Comparison of ENCODE assay signal across 17 cellular contexts in genomic region chr14:28677381-28677780, GRCh38.
"Had no signal": no experiment of that assay in that cellular context is flagged by ENCODE, and none has a peak within 500 bp of the region (broad histone marks: within the 10 kb centered on the region; RNA-seq: fewer than 3 reads in every experiment).

No MANE protein-coding gene starts in this region.

- H3K27ac ChIP-seq: gastrocnemius medialis, right atrium auricular region, thoracic aorta, WERI-Rb-1 had no signal

- DNase-seq: activated CD4-positive, alpha-beta T cell treated with anti-CD3 and anti-CD28 coated beads for 48 hours; activated CD4-positive, alpha-beta T cell treated with anti-CD3 and anti-CD28 coated beads, Interleukin-2, amount 50 U/mL, for 48 hours; activated CD8-positive, alpha-beta memory T cell treated with anti-CD3 and anti-CD28 coated beads for 24 hours; activated gamma-delta T cell treated with Interleukin-2 at 50 U/mL for 16 hours; activated naive CD4-positive, alpha-beta T cell treated with anti-CD3 and anti-CD28 coated beads, Interleukin-2, amount 50 U/mL, for 16 hours; amygdala; central memory CD4-positive, alpha-beta T cell; gastrocnemius medialis; glutamatergic neuron; stimulated activated CD4-positive, alpha-beta T cell treated with anti-CD3 and anti-CD28 coated beads, Interleukin-4, amount 100 ng/mL, for 24 hours; SW 1271; T1000; WERI-Rb-1 had no signal

- H3K4me1 ChIP-seq: gastrocnemius medialis, right atrium auricular region had no signal

- H3K27me3 ChIP-seq: gastrocnemius medialis, right atrium auricular region had no signal

- H3K36me3 ChIP-seq: gastrocnemius medialis, right atrium auricular region, thoracic aorta, WERI-Rb-1 had no signal

- H3K9me3 ChIP-seq: gastrocnemius medialis, right atrium auricular region, thoracic aorta had no signal

- FAIRE-seq: islet of Langerhans, urothelium cell line had no signal

- H3K4me3 ChIP-seq: gastrocnemius medialis, right atrium auricular region, thoracic aorta had no signal
